In genomic region chr2:27890146-27891062, GRCh38 we compare ENCODE assay signal across 1 cellular context.
A peak's percentile ranks its signal among the peaks of the same experiment; 100 is the strongest.
TF ChIP-seq lines count a peak whose summit lies in the region.

TSS of gene BABAM2 (plus strand) at chr2:27890729. CDS start at chr2:27894557, 3,828 bp downstream.
TSS of gene RBKS (minus strand) at chr2:27890387. CDS start at chr2:27890345, 42 bp downstream.

TF ChIP-seq in K562, 482 proteins besides CTCF, POLR2A, EP300 and RAD21 (continued from another document and continues in another):
- TF ChIP-seq ZBTB26 (CRISPR knock-in tag; IDR thresholded peaks at IDR 0.05) (peak; percentile 44; the same call in 1 of the 2 replicates), ZNF589 (CRISPR knock-in tag; IDR thresholded peaks at IDR 0.05; ENCODE audit: low read depth) (peak; percentile 77; the same call in 1 of the 2 replicates), CHCHD3 (CRISPR knock-in tag; IDR thresholded peaks at IDR 0.05) (no peak), HDAC8 (tag; IDR thresholded peaks at IDR 0.05) (peak; percentile 55; the same call in 1 of the 2 replicates), PREB (CRISPR knock-in tag; IDR thresholded peaks at IDR 0.05) (0 out of 2 replicates have a peak, but pooled peaks have one; percentile 57), ZNF780A (CRISPR knock-in tag; IDR thresholded peaks at IDR 0.05) (no peak), CREB5 (CRISPR knock-in tag; IDR thresholded peaks at IDR 0.05) (no peak), CHD7 (IDR thresholded peaks at IDR 0.05; ENCODE audit: low read depth, low read length) (no peak), MTA2 (IDR thresholded peaks at IDR 0.05; ENCODE audit: low read depth) (peak; percentile 70), BACH1 (tag; IDR thresholded peaks at IDR 0.05) (peak; percentile 66; the same call in 1 of the 2 replicates), U2AF1 (optimal IDR thresholded peaks at IDR 0.05; ENCODE audit: low read depth, low read length) (no peak), MGA (IDR thresholded peaks at IDR 0.05) (no peak), RFX1 (IDR thresholded peaks at IDR 0.05) (peak; percentile 93), ZHX1 (conservative IDR thresholded peaks at IDR 0.05; ENCODE audit: low read length) (no peak), TRIM24 (IDR thresholded peaks at IDR 0.05) (peak in 1 of 2 experiments; percentile 40; a peak in 1 of 4 replicates), MAFF (IDR thresholded peaks at IDR 0.05; ENCODE audit: low read length) (no peak), BRD9 (IDR thresholded peaks at IDR 0.05; ENCODE audit: low read depth, partially characterized antibody) (no peak), POLR3A (IDR thresholded peaks at IDR 0.05; ENCODE audit: borderline replicate concordance, extremely low read depth, insufficient read depth, insufficient read length) (no peak), PCBP2 (IDR thresholded peaks at IDR 0.05; ENCODE audit: low read depth, low read length, poor library complexity, severe bottlenecking) (no peak), DACH1 (IDR thresholded peaks at IDR 0.05; ENCODE audit: partially characterized antibody) (peak; percentile 93)
